ENCODE assay signal across 19 cellular contexts in the genomic region with DNA sequence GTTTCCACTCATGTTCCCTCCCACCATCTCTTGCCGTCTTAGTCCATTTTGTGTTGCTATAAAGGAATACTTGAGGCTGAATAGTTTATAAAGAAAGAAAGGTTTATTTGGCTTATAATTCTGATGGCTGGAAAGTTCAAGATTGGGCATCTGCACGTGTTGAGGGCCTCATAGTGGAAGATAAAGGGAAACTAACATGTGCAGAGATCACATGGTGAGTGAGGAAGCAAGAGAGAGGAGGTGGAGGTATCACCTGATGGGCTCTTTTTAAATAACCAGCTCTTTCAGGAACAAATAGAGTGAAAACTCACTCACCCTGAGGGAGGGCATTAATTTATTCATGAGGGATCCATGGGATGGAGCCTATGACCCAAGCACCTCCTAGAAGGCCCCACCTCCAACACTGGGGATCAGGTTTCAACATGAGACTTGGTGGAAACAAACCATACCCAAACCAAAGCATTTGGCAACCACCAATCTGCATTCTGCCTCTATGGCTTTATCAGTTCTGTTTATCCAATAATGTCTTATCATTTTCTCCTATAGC. TPM values are rescaled to one million over a fixed set of nuclear protein-coding genes. Genes with fewer than 3 reads are reported as not detected.
DNase-seq lines count a peak whose midpoint lies in the region; ATAC-seq, FAIRE-seq and TF ChIP-seq lines count a peak whose summit lies in the region.
"Had no signal": no experiment of that assay in that cellular context is flagged by ENCODE, and none has a peak within 500 bp of the region (broad histone marks: within the 10 kb centered on the region; RNA-seq: fewer than 3 reads in every experiment).

No MANE protein-coding gene starts in this region.

- H3K23me2 ChIP-seq in H1 (ENCODE audit: low read depth, low read length): no peaks in the 10 kb centered on the region

- no peak for TF ChIP-seq CTCF in H1 (IDR thresholded peaks at IDR 0.05; ENCODE audit: control extremely low read depth in 1 of 3, insufficient read depth in 1 of 3, low read depth in 1 of 3, low read length in 3 of 3)

- H2AFZ ChIP-seq in Karpas-422 (ENCODE audit: low read length) (no peak overlapping the region), H1 (ENCODE audit: low read length) (peak overlapping the region; percentile 43; the same call in 1 of the 2 replicates)

- TF ChIP-seq POLR2A in H1 (IDR thresholded peaks at IDR 0.05; ENCODE audit: control extremely low read depth in 1 of 2, low read depth in 2 of 2, low read length in 2 of 2): no peak

- H3K4me2 ChIP-seq in Karpas-422 (ENCODE audit: low read depth, low read length, poor library complexity, severe bottlenecking): no peak overlapping the region
- no peak overlapping the region; a peak in 1 of 4 replicates for H3K4me2 ChIP-seq in H1 (ENCODE audit: insufficient read depth in 1 of 2, low read depth in 2 of 2, low read length in 2 of 2)
- no peak overlapping the region for H3K4me2 ChIP-seq in mesendoderm (ENCODE audit: low read length)

- H4K20me1 ChIP-seq in Karpas-422 (ENCODE audit: insufficient read depth, low read depth, low read length) (no peaks in the 10 kb centered on the region), H1 (replicated peaks in 1 of 2; ENCODE audit: control insufficient read depth in 1 of 2, insufficient read depth in 2 of 2, low read length in 2 of 2) (no peaks in the 10 kb centered on the region)

- no peaks in the 10 kb centered on the region for H3K79me2 ChIP-seq in Karpas-422 (ENCODE audit: low read length)
- no peaks in the 10 kb centered on the region for H3K79me2 ChIP-seq in H1 (ENCODE audit: control insufficient read depth in 1 of 2, insufficient read depth in 2 of 2, low read length in 2 of 2)
- no peaks in the 10 kb centered on the region for H3K79me2 ChIP-seq in mesendoderm (ENCODE audit: control insufficient read depth, insufficient read depth, low read length)

- POLR2A ChIA-PET in H1 (lab: Charles Lee; ENCODE audit: partially characterized antibody): no interaction called here

- H3K36me3 ChIP-seq in Karpas-422 (ENCODE audit: insufficient read depth, low read length) (no peaks in the 10 kb centered on the region), H1 (ENCODE audit: control insufficient read depth in 2 of 4, insufficient read depth in 4 of 4, low read length in 3 of 4) (no peaks in the 10 kb centered on the region), mesendoderm (ENCODE audit: control insufficient read depth, insufficient read depth, low read length) (no peaks in the 10 kb centered on the region)

- H2BK5ac ChIP-seq in H1 (ENCODE audit: low read depth, low read length) (no peak overlapping the region), mesendoderm (ENCODE audit: low read length) (no peak overlapping the region)

- H3K9ac ChIP-seq in Karpas-422 (ENCODE audit: low read length): no peak overlapping the region
- no peak overlapping the region for H3K9ac ChIP-seq in H1 (replicated peaks in 1 of 4; ENCODE audit: extremely low read depth in 1 of 4, low read depth in 3 of 4, low read length in 3 of 4)
- no peak overlapping the region for H3K9ac ChIP-seq in mesendoderm (ENCODE audit: low read length)

- DNase-seq in NCI-H2171 treated with DMSO at 0.1 percent for 48 hours (lab: John Stamatoyannopoulos, UW): peak; percentile 9
- no peak for DNase-seq in NCI-H2171 (lab: John Stamatoyannopoulos, UW)
- peak; percentile 34 for DNase-seq in Karpas-422
- DNase-seq in H1 (ENCODE audit: low read depth in 1 of 2, low spot score in 2 of 2): no peak
- peak; percentile 52 for DNase-seq in mesendoderm
- DNase-seq in SHP77 (lab: John Stamatoyannopoulos, UW): no peak
- DNase-seq in activated CD8-positive, alpha-beta memory T cell treated with anti-CD3 and anti-CD28 coated beads, Interleukin-2, amount 50 U/mL, for 48 hours: no peak
- DNase-seq: CD4-positive, CD25-positive, alpha-beta regulatory T cell; HCEC 1CT; IMR-90; MV-4-11; NCI-H1436 treated with DMSO at 0.1 percent for 48 hours; NCI-H510A treated with DMSO at 0.1 percent for 48 hours; NK-92 treated with Interleukin-12 subunit alpha and Interleukin-12 subunit beta, amount 100 ng/mL, for 24 hours had no signal

- no peak for ATAC-seq in GM21737 (IDR thresholded peaks at IDR 0.05; ENCODE audit: unreplicated experiment)

- H3K23ac ChIP-seq in H1 (ENCODE audit: insufficient read length) (no peak overlapping the region), mesendoderm (ENCODE audit: low read length) (no peak overlapping the region)

- H4K8ac ChIP-seq in H1 (ENCODE audit: extremely low read depth, insufficient read depth, low read length): no peak overlapping the region
- no peak overlapping the region for H4K8ac ChIP-seq in mesendoderm (ENCODE audit: low read depth, low read length)

- H3K14ac ChIP-seq in H1 (ENCODE audit: insufficient read length): no peak overlapping the region

- no peaks in the 10 kb centered on the region for H3K9me2 ChIP-seq in Karpas-422 (replicated peaks; ENCODE audit: insufficient read depth, low read length)

- H3K27ac ChIP-seq in Karpas-422 (ENCODE audit: low read length) (no peak overlapping the region), H1 (ENCODE audit: low read depth, low read length) (no peak overlapping the region), mesendoderm (ENCODE audit: low read depth, low read length) (no peak overlapping the region)
- H3K27ac ChIP-seq: SK-N-MC had no signal

- H3K27me3 ChIP-seq in Karpas-422 (ENCODE audit: low read length) (no peaks in the 10 kb centered on the region), H1 (replicated peaks in 1 of 4; ENCODE audit: control insufficient read depth in 3 of 4, extremely low read depth in 1 of 4, insufficient read depth in 3 of 4, low read length in 3 of 4) (no peaks in the 10 kb centered on the region), mesendoderm (ENCODE audit: insufficient read depth, low read length, poor library complexity) (no peaks in the 10 kb centered on the region)

- no peak overlapping the region for H2BK12ac ChIP-seq in H1 (ENCODE audit: low read depth, low read length)

- TF ChIP-seq EP300 in H1 (IDR thresholded peaks at IDR 0.05; ENCODE audit: borderline replicate concordance in 1 of 2, low read depth in 2 of 2, low read length in 2 of 2): no peak

- H2BK20ac ChIP-seq in H1 (ENCODE audit: low read length): no peak overlapping the region

- H4K5ac ChIP-seq in H1 (ENCODE audit: insufficient read length, low read depth, low read length): no peak overlapping the region
- H4K5ac ChIP-seq in mesendoderm (ENCODE audit: low read length): no peak overlapping the region

- peak; percentile 95 for FAIRE-seq in H1 (lab: Jason Lieb, UNC)
- FAIRE-seq: D721Med had no signal

- no peak overlapping the region for H2AK5ac ChIP-seq in H1 (ENCODE audit: low read depth, low read length)
- no peak overlapping the region for H2AK5ac ChIP-seq in mesendoderm (ENCODE audit: low read length)

- no peaks in the 10 kb centered on the region for H3K4me1 ChIP-seq in Karpas-422 (ENCODE audit: low read length)
- no peaks in the 10 kb centered on the region; a peak in 1 of 7 replicates for H3K4me1 ChIP-seq in H1 (replicated peaks in 1 of 4; ENCODE audit: control insufficient read depth in 3 of 4, insufficient read depth in 4 of 4, low read length in 3 of 4)
- no peaks in the 10 kb centered on the region for H3K4me1 ChIP-seq in mesendoderm (ENCODE audit: control insufficient read depth, low read depth, low read length)

- H3K56ac ChIP-seq in H1 (replicated peaks; ENCODE audit: insufficient read length, low read depth, low read length): no peak overlapping the region
- no peak overlapping the region for H3K56ac ChIP-seq in mesendoderm (ENCODE audit: low read length)

- TF ChIP-seq RAD21 in H1 (IDR thresholded peaks at IDR 0.05 in 1 of 2, conservative IDR thresholded peaks at IDR 0.05 in 1 of 2; ENCODE audit: low read depth in 2 of 2, low read length in 2 of 2): no peak

- H2BK120ac ChIP-seq in H1 (replicated peaks; ENCODE audit: low read depth, low read length) (no peak overlapping the region), mesendoderm (ENCODE audit: low read depth, low read length) (no peak overlapping the region)

- H3K4ac ChIP-seq in H1 (replicated peaks; ENCODE audit: insufficient read length, low read depth, low read length) (no peak overlapping the region), mesendoderm (ENCODE audit: low read depth, low read length) (no peak overlapping the region)

- H4K91ac ChIP-seq in H1 (replicated peaks; ENCODE audit: insufficient read length, low read length): no peak overlapping the region

- H3K18ac ChIP-seq in H1 (ENCODE audit: extremely low read depth, low read length) (no peak overlapping the region), mesendoderm (ENCODE audit: low read length) (no peak overlapping the region)

- H3K79me1 ChIP-seq in H1 (ENCODE audit: low read depth, low read length): no peaks in the 10 kb centered on the region
- no peaks in the 10 kb centered on the region for H3K79me1 ChIP-seq in mesendoderm (ENCODE audit: low read length)

- H3K9me3 ChIP-seq in Karpas-422 (ENCODE audit: low read length): no peaks in the 10 kb centered on the region
- H3K9me3 ChIP-seq in H1 (ENCODE audit: insufficient read depth in 2 of 2, low read depth in 1 of 2, low read length in 1 of 2): no peaks in the 10 kb centered on the region

- WGBS in H1 (ENCODE audit: extremely low coverage in 1 of 2, insufficient coverage in 1 of 2, insufficient read length in 1 of 2, insufficient replicate concordance in 2 of 2, low coverage in 1 of 2, low lambda C conversion rate in 2 of 2, missing lambda C conversion rate in 1 of 2), 2 experiments: 45% methylated on average over 2 of the region's 2 CpGs; no CpG with 5 or more reads in 1 of the 2 experiments
- WGBS in mesendoderm (ENCODE audit: extremely low coverage, insufficient coverage, low lambda C conversion rate): no CpG with 5 or more reads among the region's 2 CpGs

- H2BK15ac ChIP-seq in H1 (ENCODE audit: low read length) (no peak overlapping the region), mesendoderm (replicated peaks; ENCODE audit: low read depth) (no peak overlapping the region)

- no peak overlapping the region for H3K4me3 ChIP-seq in Karpas-422 (ENCODE audit: low read length)
- no peak overlapping the region for H3K4me3 ChIP-seq in H1 (ENCODE audit: extremely low read depth in 1 of 4, insufficient read depth in 2 of 4, low read depth in 3 of 4, low read length in 4 of 4)
- no peak overlapping the region for H3K4me3 ChIP-seq in mesendoderm (ENCODE audit: low read length)
- H3K4me3 ChIP-seq: SK-N-MC had no signal

- CTCF ChIA-PET in H1 (lab: Charles Lee; ENCODE audit: partially characterized antibody): interaction anchor here (0.9 to 4.5 kb wide), 7 partner anchors 9 to 107 kb away, joined by 3 to 28 read pairs (median 3); no protein-coding TSS in a partner anchor

RNA-seq across cellular contexts. Expression of gene MYO1H, which starts 29.5 kb away (rescaled TPM):
- total RNA-seq in Karpas-422 (2014; rRNA removed; shearing (Covaris generic); ENCODE audit: low replicate concordance): not detected in 2 replicates
- total RNA-seq in H1 (2021; fragmentation: NEBNext Ultra II Directional; extraction: Animal tissue kit (Norgen Biotek cat#: 25700)): not detected in 2 replicates
- polyA plus RNA-seq in H1 (2011; rRNA removed): 0.03 and 0.05 TPM in 2 replicates
- polyA plus RNA-seq in H1 (2011; cell fraction: cytosol; rRNA removed): not detected
- 0.03 TPM for polyA plus RNA-seq in H1 (2011; cell fraction: nucleus; rRNA removed)
- 0.06 to 0.54 TPM (median 0.29 TPM) in 3 of 4 replicates, not detected in the other for polyA plus RNA-seq in H1 (2012, experiment 1 of 2)
- polyA plus RNA-seq in H1 (2012, experiment 2 of 2): not detected
- polyA plus RNA-seq in H1 (2013, experiment 1 of 2): 0.06 TPM
- 0.11 TPM for polyA plus RNA-seq in H1 (2013, experiment 2 of 2)
- not detected in 2 replicates for polyA minus RNA-seq in H1 (2011; rRNA and poly(A)+ RNA removed)
- polyA minus RNA-seq in H1 (2011; cell fraction: cytosol; rRNA and poly(A)+ RNA removed): not detected
- polyA minus RNA-seq in H1 (2011; cell fraction: nucleus; rRNA and poly(A)+ RNA removed): not detected
- polyA plus RNA-seq in mesendoderm (2013, experiment 1 of 2): 0.41 TPM
- 0.35 TPM for polyA plus RNA-seq in mesendoderm (2013, experiment 2 of 2)
- total RNA-seq: CD4-positive, CD25-positive, alpha-beta regulatory T cell; IMR-90; LHCN-M2; T-helper 1 cell treated with Interleukin-12 subunit alpha and Interleukin-12 subunit beta and Interleukin-4 antibody, amounts not matched to agents 30 ng/mL and 1 ng/mL, for 36 hours had no signal
- polyA plus RNA-seq: IMR-90 had no signal

Comparison
In these comparisons a context has a peak if more than half of its experiments do, and no peak if none do; other contexts are left out.
1. DNase-seq: peak in NCI-H2171 treated with DMSO at 0.1 percent for 48 hours (single experiment), Karpas-422 (single experiment) and mesendoderm (single experiment); none in NCI-H2171 (single experiment), H1 (0 of 2), SHP77 (0 of 2) and activated CD8-positive, alpha-beta memory T cell treated with anti-CD3 and anti-CD28 coated beads, Interleukin-2, amount 50 U/mL, for 48 hours (single experiment).